In the genomic region with DNA sequence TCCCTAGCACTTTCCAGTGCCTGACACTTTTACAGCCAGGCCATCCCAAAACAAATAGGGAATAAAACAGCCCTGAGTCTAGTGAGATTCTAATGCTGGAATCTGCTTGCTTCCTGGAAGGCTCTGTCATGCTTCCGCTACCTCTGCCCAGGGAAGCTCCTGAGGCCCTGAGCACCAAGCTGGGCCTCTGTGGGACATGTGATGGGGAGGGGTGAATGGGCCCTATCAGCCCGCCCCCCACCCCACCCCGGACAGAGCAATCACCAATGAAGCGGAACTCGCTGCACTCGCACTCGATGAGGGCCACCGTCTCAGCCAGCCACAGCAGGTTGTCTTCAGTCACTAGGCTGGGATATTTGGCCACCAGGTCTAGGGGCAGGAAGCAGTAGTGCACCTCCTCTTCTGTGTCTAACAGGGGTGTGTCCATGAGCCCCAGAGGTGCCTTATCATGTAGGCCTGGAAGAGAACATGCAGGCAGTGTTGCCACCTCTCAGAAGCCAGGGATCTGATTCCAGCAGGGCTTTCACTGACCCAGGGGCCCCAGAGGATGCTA, we compare ENCODE assay signal across 18 cellular contexts. TPM values are rescaled to one million over a fixed set of nuclear protein-coding genes. Genes with fewer than 3 reads are reported as not detected.
"Had no signal": no experiment of that assay in that cellular context is flagged by ENCODE, and none has a peak within 500 bp of the region (broad histone marks: within the 10 kb centered on the region; RNA-seq: fewer than 3 reads in every experiment).

No MANE protein-coding gene starts in this region.

- H3K9me3 Mint-ChIP-seq: activated CD4-positive, alpha-beta T cell treated with anti-CD3 and anti-CD28 coated beads, Interleukin-2, amount 10 ng/mL, durations not matched to agents 7 days and 5 days; activated naive CD8-positive, alpha-beta T cell treated with anti-CD3 and anti-CD28 coated beads, Interleukin-2, amount 50 U/mL, for 24 hours; naive thymus-derived CD8-positive, alpha-beta T cell; T-helper 1 cell treated with Interleukin-12 subunit alpha and Interleukin-12 subunit beta and Interleukin-4 antibody, amounts not matched to agents 30 μg/mL and 1 μg/mL, for 36 hours had no signal

- ATAC-seq: activated naive CD8-positive, alpha-beta T cell treated with anti-CD3 and anti-CD28 coated beads, Interleukin-2, amount 50 U/mL, for 24 hours; left colon; mucosa of descending colon; naive thymus-derived CD8-positive, alpha-beta T cell; right lobe of liver had no signal

- FAIRE-seq: bronchial epithelial cell had no signal

- H3K27me3 ChIP-seq: ascending aorta, esophagus squamous epithelium, right lobe of liver had no signal

- H3K27ac Mint-ChIP-seq: activated CD4-positive, alpha-beta T cell treated with anti-CD3 and anti-CD28 coated beads, Interleukin-2, amount 10 ng/mL, durations not matched to agents 7 days and 5 days; activated naive CD8-positive, alpha-beta T cell treated with anti-CD3 and anti-CD28 coated beads, Interleukin-2, amount 50 U/mL, for 24 hours; progenitor cell of endocrine pancreas; T-helper 1 cell treated with Interleukin-12 subunit alpha and Interleukin-12 subunit beta and Interleukin-4 antibody, amounts not matched to agents 30 μg/mL and 1 μg/mL, for 36 hours had no signal

- H3K4me1 Mint-ChIP-seq: activated CD4-positive, alpha-beta T cell treated with anti-CD3 and anti-CD28 coated beads, Interleukin-2, amount 10 ng/mL, durations not matched to agents 7 days and 5 days; activated naive CD8-positive, alpha-beta T cell treated with anti-CD3 and anti-CD28 coated beads, Interleukin-2, amount 50 U/mL, for 24 hours; naive thymus-derived CD8-positive, alpha-beta T cell had no signal

- DNase-seq: activated CD4-positive, alpha-beta T cell treated with anti-CD3 and anti-CD28 coated beads, Interleukin-2, amount 10 ng/mL, durations not matched to agents 7 days and 5 days; activated naive CD8-positive, alpha-beta T cell treated with anti-CD3 and anti-CD28 coated beads, Interleukin-2, amount 50 U/mL, for 24 hours; activated T-cell treated with anti-CD3 and anti-CD28 coated beads, Interleukin-2, amount 50 U/mL, for 1 hour; esophagus squamous epithelium; foreskin fibroblast; left colon; mucosa of descending colon; naive thymus-derived CD8-positive, alpha-beta T cell; nucleus accumbens; stimulated activated CD4-positive, alpha-beta T cell treated with anti-CD3 and anti-CD28 coated beads, Interleukin-2, amount 100 ng/mL, for 24 hours; stimulated activated naive CD4-positive, alpha-beta T cell had no signal

- H3K36me3 Mint-ChIP-seq: naive thymus-derived CD8-positive, alpha-beta T cell had no signal

- H3K4me3 ChIP-seq: ascending aorta, esophagus squamous epithelium, mucosa of descending colon, right lobe of liver had no signal

- H3K4me1 ChIP-seq: right lobe of liver had no signal

- H3K27ac ChIP-seq: ascending aorta, esophagus squamous epithelium, right lobe of liver had no signal

- H3K4me3 Mint-ChIP-seq: activated CD4-positive, alpha-beta T cell treated with anti-CD3 and anti-CD28 coated beads, Interleukin-2, amount 10 ng/mL, durations not matched to agents 7 days and 5 days; activated naive CD8-positive, alpha-beta T cell treated with anti-CD3 and anti-CD28 coated beads, Interleukin-2, amount 50 U/mL, for 24 hours; naive thymus-derived CD8-positive, alpha-beta T cell; T-helper 1 cell treated with Interleukin-12 subunit alpha and Interleukin-12 subunit beta and Interleukin-4 antibody, amounts not matched to agents 30 μg/mL and 1 μg/mL, for 36 hours had no signal

- H3K9me3 ChIP-seq: ascending aorta, esophagus squamous epithelium, mucosa of descending colon, right lobe of liver had no signal

- H3K27me3 Mint-ChIP-seq: activated CD4-positive, alpha-beta T cell treated with anti-CD3 and anti-CD28 coated beads, Interleukin-2, amount 10 ng/mL, durations not matched to agents 7 days and 5 days had no signal

- H3K36me3 ChIP-seq: ascending aorta, esophagus squamous epithelium, right lobe of liver had no signal

RNA-seq across cellular contexts. Expression of gene KCTD19, which starts 23.6 kb away (rescaled TPM):
- total RNA-seq: activated CD4-positive, alpha-beta T cell treated with anti-CD3 and anti-CD28 coated beads, Interleukin-2, amount 10 ng/mL, durations not matched to agents 7 days and 5 days; ascending aorta; bronchial epithelial cell; lung microvascular endothelial cell; naive thymus-derived CD8-positive, alpha-beta T cell; right lobe of liver; ureter had no signal

RNA-seq across cellular contexts. Expression of gene LRRC36, which starts 23.7 kb away (rescaled TPM):
- total RNA-seq: activated CD4-positive, alpha-beta T cell treated with anti-CD3 and anti-CD28 coated beads, Interleukin-2, amount 10 ng/mL, durations not matched to agents 7 days and 5 days; ascending aorta; bronchial epithelial cell; esophagus squamous epithelium; lung microvascular endothelial cell; right lobe of liver; ureter had no signal
- polyA plus RNA-seq: naive thymus-derived CD8-positive, alpha-beta T cell had no signal
